22 cellular contexts compared by ENCODE assay signal in genomic region chr5:4208996-4209395, GRCh38.
"Had no signal": no experiment of that assay in that cellular context is flagged by ENCODE, and none has a peak within 500 bp of the region (broad histone marks: within the 10 kb centered on the region; RNA-seq: fewer than 3 reads in every experiment).

No MANE protein-coding gene starts in this region.

- H3K36me3 ChIP-seq: gastrocnemius medialis, lower lobe of right lung, prostate gland, suprapubic skin, transverse colon had no signal

- H3K9me3 ChIP-seq: gastrocnemius medialis, lower lobe of right lung, prostate gland, suprapubic skin, transverse colon had no signal

- H3K4me1 ChIP-seq: gastrocnemius medialis, lower lobe of right lung, prostate gland, suprapubic skin had no signal

- H3K4me3 ChIP-seq: dorsolateral prefrontal cortex, gastrocnemius medialis, lower lobe of right lung, prostate gland, skin epidermis, suprapubic skin, transverse colon had no signal

- H3K27me3 Mint-ChIP-seq: naive thymus-derived CD8-positive, alpha-beta T cell; stimulated activated naive CD8-positive, alpha-beta T cell treated with anti-CD3 and anti-CD28 coated beads, Interleukin-15, amount 100 ng/mL, for 72 hours had no signal

- ATAC-seq: esophagus mucosa; gastrocnemius medialis; left ventricle myocardium superior; lower lobe of right lung; naive thymus-derived CD8-positive, alpha-beta T cell; right cardiac atrium; stimulated activated naive CD8-positive, alpha-beta T cell treated with anti-CD3 and anti-CD28 coated beads, Interleukin-15, amount 100 ng/mL, for 72 hours had no signal

- H3K4me3 Mint-ChIP-seq: endodermal cell; naive thymus-derived CD8-positive, alpha-beta T cell; nephron progenitor cell; stimulated activated naive CD8-positive, alpha-beta T cell treated with anti-CD3 and anti-CD28 coated beads, Interleukin-15, amount 100 ng/mL, for 72 hours had no signal

- H3K27me3 ChIP-seq: dorsolateral prefrontal cortex, gastrocnemius medialis, suprapubic skin, transverse colon had no signal

- FAIRE-seq: colon, keratinocyte had no signal

- DNase-seq: dorsolateral prefrontal cortex; effector CD8-positive, alpha-beta T cell; endodermal cell; foreskin fibroblast; gastrocnemius medialis; left ventricle myocardium superior; lower lobe of right lung; naive thymus-derived CD8-positive, alpha-beta T cell; nephron progenitor cell; right cardiac atrium; stimulated activated CD4-positive, alpha-beta T cell treated with anti-CD3 and anti-CD28 coated beads, Interleukin-15, amount 100 ng/mL, for 24 hours; stimulated activated CD4-positive, alpha-beta T cell treated with anti-CD3 and anti-CD28 coated beads, Interleukin-2, amount 100 ng/mL, for 48 hours; stimulated activated naive CD4-positive, alpha-beta T cell; stimulated activated naive CD8-positive, alpha-beta T cell treated with anti-CD3 and anti-CD28 coated beads, Interleukin-15, amount 100 ng/mL, for 72 hours; transverse colon had no signal

- H3K27ac ChIP-seq: epithelial cell of prostate, gastrocnemius medialis, lower lobe of right lung, prostate gland, skin epidermis, suprapubic skin, transverse colon had no signal

- H3K27ac Mint-ChIP-seq: endodermal cell; naive thymus-derived CD8-positive, alpha-beta T cell; nephron progenitor cell; stimulated activated naive CD8-positive, alpha-beta T cell treated with anti-CD3 and anti-CD28 coated beads, Interleukin-15, amount 100 ng/mL, for 72 hours had no signal

- H3K4me1 Mint-ChIP-seq: naive thymus-derived CD8-positive, alpha-beta T cell; stimulated activated naive CD8-positive, alpha-beta T cell treated with anti-CD3 and anti-CD28 coated beads, Interleukin-15, amount 100 ng/mL, for 72 hours had no signal

- H3K9me3 Mint-ChIP-seq: endodermal cell had no signal
